22 cellular contexts compared by ENCODE assay signal in the genomic region with DNA sequence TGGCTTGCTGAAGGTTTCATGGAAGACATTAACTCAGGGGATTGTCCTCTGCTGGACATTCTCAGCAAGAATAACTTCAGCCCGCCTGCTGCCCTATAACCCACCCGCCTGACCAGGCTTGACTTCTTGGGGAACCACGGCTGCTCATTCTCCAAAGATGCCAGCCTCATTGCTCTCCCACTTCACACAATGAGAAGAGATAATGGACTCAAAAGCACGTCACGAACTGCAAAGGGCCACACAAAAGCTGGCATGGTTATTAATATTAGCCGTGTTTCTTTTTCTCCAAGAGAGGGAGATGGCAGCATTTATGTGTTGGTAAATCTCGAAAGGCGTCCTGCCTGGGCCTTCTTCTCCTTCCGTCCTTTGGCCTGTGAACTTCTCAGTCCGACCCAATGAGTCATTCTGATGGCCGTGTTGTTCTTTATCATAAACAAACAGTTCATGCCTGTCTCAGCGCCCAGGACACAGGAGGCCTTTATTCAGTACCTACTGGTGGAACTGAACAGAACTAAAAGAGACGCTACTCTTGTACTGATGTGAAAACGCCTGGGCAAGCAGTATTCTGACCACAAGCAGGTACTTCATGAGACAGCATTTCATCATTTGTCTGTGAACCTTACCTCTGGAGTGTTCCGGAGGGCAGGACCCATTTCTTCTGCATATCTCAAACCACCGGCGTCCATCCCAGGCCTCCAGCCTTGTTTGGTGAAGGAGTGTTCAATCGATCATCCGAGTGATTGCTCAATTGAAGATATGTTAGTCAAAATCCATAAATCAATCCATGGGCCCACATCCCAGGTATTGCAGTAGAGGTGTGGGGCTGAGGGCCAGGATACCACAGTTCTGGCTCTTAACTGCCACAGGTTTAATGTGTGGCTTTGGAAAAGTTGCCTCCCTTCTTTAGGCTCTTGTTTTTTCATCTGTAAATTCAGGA.
"Had no signal": no experiment of that assay in that cellular context is flagged by ENCODE, and none has a peak within 500 bp of the region (broad histone marks: within the 10 kb centered on the region; RNA-seq: fewer than 3 reads in every experiment).

No MANE protein-coding gene starts in this region.

- ATAC-seq: activated CD4-positive, CD25-positive, alpha-beta regulatory T cell treated with anti-CD3 and anti-CD28 coated beads, Interleukin-2, amount 50 U/mL, for 24 hours; activated CD8-positive, alpha-beta T cell treated with anti-CD3 and anti-CD28 coated beads, Interleukin-2, amount 10 ng/mL, durations not matched to agents 7 days and 5 days; activated naive CD8-positive, alpha-beta T cell treated with anti-CD3 and anti-CD28 coated beads, Interleukin-2, amount 50 U/mL, for 24 hours; foreskin keratinocyte; mucosa of descending colon; naive thymus-derived CD8-positive, alpha-beta T cell; sciatic nerve; stimulated activated effector memory CD8-positive, alpha-beta T cell treated with anti-CD3 and anti-CD28 coated beads, Interleukin-12 subunit alpha, Interleukin-12 subunit beta, amount 100 ng/mL, for 72 hours had no signal

- H3K27ac Mint-ChIP-seq: activated CD4-positive, alpha-beta T cell treated with anti-CD3 and anti-CD28 coated beads, Interleukin-2, amount 10 ng/mL, durations not matched to agents 7 days and 5 days; activated CD8-positive, alpha-beta T cell treated with anti-CD3 and anti-CD28 coated beads, Interleukin-2, amount 10 ng/mL, durations not matched to agents 7 days and 5 days; activated naive CD4-positive, alpha-beta T cell treated with anti-CD3 and anti-CD28 coated beads, Interleukin-2, amount 10 ng/mL, durations not matched to agents 7 days and 5 days; activated naive CD8-positive, alpha-beta T cell treated with anti-CD3 and anti-CD28 coated beads, Interleukin-2, amount 50 U/mL, for 24 hours; activated T-cell treated with anti-CD3 and anti-CD28 coated beads, Interleukin-2, amount 50 U/mL, for 24 hours; endodermal cell; naive thymus-derived CD8-positive, alpha-beta T cell; stimulated activated effector memory CD8-positive, alpha-beta T cell treated with anti-CD3 and anti-CD28 coated beads, Interleukin-12 subunit alpha, Interleukin-12 subunit beta, amount 100 ng/mL, for 72 hours had no signal

- H3K4me3 Mint-ChIP-seq: activated CD4-positive, alpha-beta T cell treated with anti-CD3 and anti-CD28 coated beads, Interleukin-2, amount 10 ng/mL, durations not matched to agents 7 days and 5 days; activated CD8-positive, alpha-beta T cell treated with anti-CD3 and anti-CD28 coated beads, Interleukin-2, amount 10 ng/mL, durations not matched to agents 7 days and 5 days; activated naive CD4-positive, alpha-beta T cell treated with anti-CD3 and anti-CD28 coated beads, Interleukin-2, amount 10 ng/mL, durations not matched to agents 7 days and 5 days; activated naive CD8-positive, alpha-beta T cell treated with anti-CD3 and anti-CD28 coated beads, Interleukin-2, amount 50 U/mL, for 24 hours; activated T-cell treated with anti-CD3 and anti-CD28 coated beads, Interleukin-2, amount 50 U/mL, for 24 hours; central memory CD8-positive, alpha-beta T cell; endodermal cell; naive thymus-derived CD8-positive, alpha-beta T cell; stimulated activated effector memory CD8-positive, alpha-beta T cell treated with anti-CD3 and anti-CD28 coated beads, Interleukin-12 subunit alpha, Interleukin-12 subunit beta, amount 100 ng/mL, for 72 hours had no signal

- H3K36me3 Mint-ChIP-seq: activated naive CD4-positive, alpha-beta T cell treated with anti-CD3 and anti-CD28 coated beads, Interleukin-2, amount 10 ng/mL, durations not matched to agents 7 days and 5 days; naive thymus-derived CD8-positive, alpha-beta T cell; stimulated activated effector memory CD8-positive, alpha-beta T cell treated with anti-CD3 and anti-CD28 coated beads, Interleukin-12 subunit alpha, Interleukin-12 subunit beta, amount 100 ng/mL, for 72 hours had no signal

- H3K27ac ChIP-seq: brain microvascular endothelial cell, colonic mucosa, epithelial cell of prostate, foreskin keratinocyte, ovary had no signal

- DNase-seq: activated CD4-positive, alpha-beta T cell treated with anti-CD3 and anti-CD28 coated beads, Interleukin-2, amount 10 ng/mL, durations not matched to agents 7 days and 5 days; activated CD8-positive, alpha-beta T cell treated with anti-CD3 and anti-CD28 coated beads, Interleukin-2, amount 10 ng/mL, durations not matched to agents 7 days and 5 days; activated naive CD4-positive, alpha-beta T cell treated with anti-CD3 and anti-CD28 coated beads, Interleukin-2, amount 10 ng/mL, durations not matched to agents 7 days and 5 days; activated naive CD8-positive, alpha-beta T cell treated with anti-CD3 and anti-CD28 coated beads, Interleukin-2, amount 50 U/mL, for 24 hours; activated T-cell treated with anti-CD3 and anti-CD28 coated beads, Interleukin-2, amount 50 U/mL, for 24 hours; anterior cingulate cortex; brain microvascular endothelial cell; colonic mucosa; foreskin keratinocyte; hippocampal formation; mucosa of descending colon; naive thymus-derived CD8-positive, alpha-beta T cell; ovary; stimulated activated CD4-positive, alpha-beta T cell treated with anti-CD3 and anti-CD28 coated beads, Interleukin-4, amount 100 ng/mL, for 24 hours; T-helper 1 cell had no signal

- H3K27me3 ChIP-seq: brain microvascular endothelial cell, colonic mucosa, ovary had no signal

- H3K9me3 ChIP-seq: colonic mucosa, mucosa of descending colon, ovary had no signal

- FAIRE-seq: islet of Langerhans had no signal

- H3K4me1 ChIP-seq: colonic mucosa, foreskin keratinocyte had no signal

- H3K4me1 Mint-ChIP-seq: activated CD4-positive, alpha-beta T cell treated with anti-CD3 and anti-CD28 coated beads, Interleukin-2, amount 10 ng/mL, durations not matched to agents 7 days and 5 days; activated naive CD4-positive, alpha-beta T cell treated with anti-CD3 and anti-CD28 coated beads, Interleukin-2, amount 10 ng/mL, durations not matched to agents 7 days and 5 days; activated naive CD8-positive, alpha-beta T cell treated with anti-CD3 and anti-CD28 coated beads, Interleukin-2, amount 50 U/mL, for 24 hours; central memory CD8-positive, alpha-beta T cell; naive thymus-derived CD8-positive, alpha-beta T cell; stimulated activated effector memory CD8-positive, alpha-beta T cell treated with anti-CD3 and anti-CD28 coated beads, Interleukin-12 subunit alpha, Interleukin-12 subunit beta, amount 100 ng/mL, for 72 hours had no signal

- H3K9me3 Mint-ChIP-seq: activated CD4-positive, alpha-beta T cell treated with anti-CD3 and anti-CD28 coated beads, Interleukin-2, amount 10 ng/mL, durations not matched to agents 7 days and 5 days; activated naive CD4-positive, alpha-beta T cell treated with anti-CD3 and anti-CD28 coated beads, Interleukin-2, amount 10 ng/mL, durations not matched to agents 7 days and 5 days; activated naive CD8-positive, alpha-beta T cell treated with anti-CD3 and anti-CD28 coated beads, Interleukin-2, amount 50 U/mL, for 24 hours; activated T-cell treated with anti-CD3 and anti-CD28 coated beads, Interleukin-2, amount 50 U/mL, for 24 hours; central memory CD8-positive, alpha-beta T cell; endodermal cell; naive thymus-derived CD8-positive, alpha-beta T cell; stimulated activated effector memory CD8-positive, alpha-beta T cell treated with anti-CD3 and anti-CD28 coated beads, Interleukin-12 subunit alpha, Interleukin-12 subunit beta, amount 100 ng/mL, for 72 hours had no signal

- H3K36me3 ChIP-seq: brain microvascular endothelial cell, colonic mucosa, ovary had no signal

- H3K4me3 ChIP-seq: colonic mucosa, mucosa of descending colon, ovary had no signal
